ENCODE assay signal across 19 cellular contexts in genomic region chr4:151652841-151653547, GRCh38.
DNase-seq lines count a peak whose midpoint lies in the region; ATAC-seq and TF ChIP-seq lines count a peak whose summit lies in the region.
"Had no signal": no experiment of that assay in that cellular context is flagged by ENCODE, and none has a peak within 500 bp of the region (broad histone marks: within the 10 kb centered on the region; RNA-seq: fewer than 3 reads in every experiment).

No MANE protein-coding gene starts in this region.

- H3K27me3 ChIP-seq in right atrium auricular region (no peaks in the 10 kb centered on the region), aorta (ENCODE audit: control insufficient read depth in 1 of 2, insufficient read depth in 2 of 2, low read length in 1 of 2) (no peaks in the 10 kb centered on the region)
- H3K27me3 ChIP-seq: MG63 had no signal

- peaks cover 2% of the 10 kb centered on the region for H3K27me3 Mint-ChIP-seq in glutamatergic neuron (ENCODE audit: unreplicated experiment)
- H3K27me3 Mint-ChIP-seq: progenitor cell of endocrine pancreas had no signal

- H3K4me1 Mint-ChIP-seq in glutamatergic neuron (ENCODE audit: low read depth, unreplicated experiment) = peaks cover 2% of the 10 kb centered on the region
- H3K4me1 Mint-ChIP-seq: activated B cell treated with CpG ODN at 0.5 μM for 24 hours, memory B cell had no signal

- ATAC-seq in left cardiac atrium (peak; percentile 66 to 75), aorta (ENCODE audit: low FRiP score) (peak; percentile 61), HG03439 (IDR thresholded peaks at IDR 0.05; ENCODE audit: unreplicated experiment) (no peak)
- ATAC-seq: HepG2 had no signal

- TF ChIP-seq CTCF in right atrium auricular region (IDR thresholded peaks at IDR 0.05) (no peak), astrocyte of the spinal cord (IDR thresholded peaks at IDR 0.05; ENCODE audit: low read depth, low read length) (no peak), glutamatergic neuron (IDR thresholded peaks at IDR 0.05; ENCODE audit: partially characterized antibody, unreplicated experiment) (no peak)

- no peaks in the 10 kb centered on the region for H3K4me1 ChIP-seq in right atrium auricular region
- no peaks in the 10 kb centered on the region for H3K4me1 ChIP-seq in aorta (ENCODE audit: control insufficient read depth in 1 of 2, insufficient read depth in 2 of 2, low read length in 2 of 2)

- no peaks in the 10 kb centered on the region for H3K36me3 Mint-ChIP-seq in glutamatergic neuron (ENCODE audit: unreplicated experiment)
- H3K36me3 Mint-ChIP-seq: memory B cell; natural killer cell treated with Interleukin-12 subunit alpha and Interleukin-12 subunit beta and Interleukin-15 and Interleukin-18, amount 100 ng/mL, for 72 hours had no signal

- H3K36me3 ChIP-seq in right atrium auricular region (peaks cover 5% of the 10 kb centered on the region), aorta (ENCODE audit: control insufficient read depth in 1 of 2, insufficient read depth in 2 of 2, low read length in 1 of 2) (no peaks in the 10 kb centered on the region)
- H3K36me3 ChIP-seq: MG63 had no signal

- H3K4me3 ChIP-seq in right atrium auricular region (no peak overlapping the region), astrocyte of the spinal cord (ENCODE audit: low read depth, low read length) (no peak overlapping the region), aorta (ENCODE audit: low read length in 2 of 2) (no peak overlapping the region)
- H3K4me3 ChIP-seq: MG63 had no signal

- H3K27ac ChIP-seq in right atrium auricular region = no peak overlapping the region
- H3K27ac ChIP-seq in aorta (ENCODE audit: low read depth in 1 of 2, low read length in 2 of 2) = no peak overlapping the region

- intact Hi-C loops in left cardiac atrium (cut with DNase I) = no loop called here
- intact Hi-C loops in aorta (cut with DNase I) = no loop called here

- no peak for DNase-seq in left cardiac atrium
- no peak for DNase-seq in right atrium auricular region (ENCODE audit: low spot score)
- peak; percentile 22 for DNase-seq in astrocyte of the spinal cord (ENCODE audit: low read depth, low spot score)
- peak; percentile 36 for DNase-seq in iris pigment epithelial cell (ENCODE audit: low read depth)
- no peak for DNase-seq in aorta
- DNase-seq in glutamatergic neuron = no peak
- no peak for DNase-seq in stimulated activated CD4-positive, alpha-beta T cell treated with anti-CD3 and anti-CD28 coated beads, Interleukin-15, amount 100 ng/mL, for 24 hours
- DNase-seq: ACHN, activated B cell treated with CpG ODN at 0.5 μM for 24 hours, amniotic stem cell, cerebellar nuclear complex, MG63, NCI-H1694, SHP77 treated with DMSO at 0.1 percent for 48 hours had no signal

- no peak overlapping the region for H3K4me3 Mint-ChIP-seq in glutamatergic neuron (ENCODE audit: unreplicated experiment)
- H3K4me3 Mint-ChIP-seq: activated B cell treated with CpG ODN at 0.5 μM for 24 hours; memory B cell; natural killer cell treated with Interleukin-12 subunit alpha and Interleukin-12 subunit beta and Interleukin-15 and Interleukin-18, amount 100 ng/mL, for 72 hours had no signal

- no peaks in the 10 kb centered on the region for H3K9me3 Mint-ChIP-seq in glutamatergic neuron (ENCODE audit: unreplicated experiment)
- H3K9me3 Mint-ChIP-seq: activated B cell treated with CpG ODN at 0.5 μM for 24 hours; memory B cell; natural killer cell treated with Interleukin-12 subunit alpha and Interleukin-12 subunit beta and Interleukin-15 and Interleukin-18, amount 100 ng/mL, for 72 hours had no signal

- no peak overlapping the region for H3K27ac Mint-ChIP-seq in glutamatergic neuron (ENCODE audit: unreplicated experiment)
- H3K27ac Mint-ChIP-seq: activated B cell treated with CpG ODN at 0.5 μM for 24 hours; memory B cell; natural killer cell treated with Interleukin-12 subunit alpha and Interleukin-12 subunit beta and Interleukin-15 and Interleukin-18, amount 100 ng/mL, for 72 hours; progenitor cell of endocrine pancreas had no signal

- 49 to 50% methylated on average over 3 of the region's 3 CpGs for WGBS in aorta, 2 donors

- H3K9me3 ChIP-seq in right atrium auricular region (no peaks in the 10 kb centered on the region), aorta (ENCODE audit: control insufficient read depth, low read length) (no peaks in the 10 kb centered on the region)
- H3K9me3 ChIP-seq: MG63 had no signal

- in situ Hi-C loops in astrocyte of the spinal cord (cut with HindIII; ENCODE audit: low sequenced_read_pairs) = no loop called here

Comparison
In these comparisons a context has a peak if more than half of its experiments do, and no peak if none do; other contexts are left out.
1. DNase-seq: peak in astrocyte of the spinal cord (single experiment) and iris pigment epithelial cell (single experiment); none in left cardiac atrium (single experiment), right atrium auricular region (single experiment), aorta (0 of 2), glutamatergic neuron (single experiment) and stimulated activated CD4-positive, alpha-beta T cell treated with anti-CD3 and anti-CD28 coated beads, Interleukin-15, amount 100 ng/mL, for 24 hours (single experiment).